35 cellular contexts compared by ENCODE assay signal in genomic region chr9:2523601-2524000, GRCh38.
"Had no signal": no experiment of that assay in that cellular context is flagged by ENCODE, and none has a peak within 500 bp of the region (broad histone marks: within the 10 kb centered on the region; RNA-seq: fewer than 3 reads in every experiment).

No MANE protein-coding gene starts in this region.

- H3K9me3 ChIP-seq: adrenal gland, body of pancreas, esophagus muscularis mucosa, gastrocnemius medialis had no signal

- H3K36me3 ChIP-seq: adrenal gland, esophagus muscularis mucosa, gastrocnemius medialis, WERI-Rb-1 had no signal

- H3K4me3 Mint-ChIP-seq: activated CD4-positive, alpha-beta memory T cell treated with anti-CD3 and anti-CD28 coated beads for 36 hours; activated CD4-positive, alpha-beta T cell treated with anti-CD3 and anti-CD28 coated beads for 36 hours; activated CD4-positive, alpha-beta T cell treated with anti-CD3 and anti-CD28 coated beads, Interleukin-2, amount 10 ng/mL, durations not matched to agents 24 days and 14 days; activated CD8-positive, alpha-beta memory T cell treated with anti-CD3 and anti-CD28 coated beads, Interleukin-2, amount 10 ng/mL, durations not matched to agents 7 days and 5 days; activated CD8-positive, alpha-beta T cell treated with anti-CD3 and anti-CD28 coated beads, Interleukin-2, amount 10 ng/mL, durations not matched to agents 7 days and 5 days; activated naive CD4-positive, alpha-beta T cell treated with anti-CD3 and anti-CD28 coated beads for 36 hours; activated naive CD4-positive, alpha-beta T cell treated with anti-CD3 and anti-CD28 coated beads, Interleukin-2, amount 50 U/mL, for 24 hours; activated naive CD8-positive, alpha-beta T cell treated with anti-CD3 and anti-CD28 coated beads for 36 hours; activated naive CD8-positive, alpha-beta T cell treated with anti-CD3 and anti-CD28 coated beads, Interleukin-2, amount 50 U/mL, for 24 hours; activated T-helper 1 cell treated with anti-CD3 and anti-CD28 coated beads, Interleukin-12 subunit alpha, Interleukin-12 subunit beta, Interleukin-2, Interleukin-4 antibody, amounts not matched to agents 30 ng/mL and 10 ng/mL and 1 ng/mL, durations not matched to agents 14 hours and 24 hours and 36 hours; effector memory CD8-positive, alpha-beta T cell; T-helper 17 cell; T-helper 2 cell treated with Interferon-gamma antibody and Interleukin-4, amounts not matched to agents 5 μg/mL and 100 μg/mL, for 36 hours had no signal

- DNase-seq: activated CD4-positive, alpha-beta memory T cell treated with anti-CD3 and anti-CD28 coated beads for 36 hours; activated CD4-positive, alpha-beta T cell treated with anti-CD3 and anti-CD28 coated beads for 36 hours; activated CD4-positive, alpha-beta T cell treated with anti-CD3 and anti-CD28 coated beads, Interleukin-2, amount 10 ng/mL, durations not matched to agents 24 days and 14 days; activated CD4-positive, CD25-positive, alpha-beta regulatory T cell; activated CD4-positive, CD25-positive, alpha-beta regulatory T cell treated with anti-CD3 and anti-CD28 coated beads, Interleukin-2, amount 50 U/mL, for 72 hours; activated CD8-positive, alpha-beta memory T cell treated with anti-CD3 and anti-CD28 coated beads, Interleukin-2, amount 10 ng/mL, durations not matched to agents 7 days and 5 days; activated CD8-positive, alpha-beta memory T cell treated with anti-CD3 and anti-CD28 coated beads, Interleukin-2, amount 50 U/mL, for 4 hours; activated CD8-positive, alpha-beta T cell treated with anti-CD3 and anti-CD28 coated beads, Interleukin-2, amount 10 ng/mL, durations not matched to agents 7 days and 5 days; activated effector memory CD4-positive, alpha-beta T cell treated with anti-CD3 and anti-CD28 coated beads, Interleukin-2, amount 50 U/mL, for 16 hours; activated naive CD4-positive, alpha-beta T cell treated with anti-CD3 and anti-CD28 coated beads for 36 hours; activated naive CD8-positive, alpha-beta T cell treated with anti-CD3 and anti-CD28 coated beads for 36 hours; activated naive CD8-positive, alpha-beta T cell treated with anti-CD3 and anti-CD28 coated beads, Interleukin-2, amount 50 U/mL, for 24 hours; activated T-cell treated with anti-CD3 and anti-CD28 coated beads, Interleukin-2, amount 50 U/mL, for 1 hour; activated T-cell treated with anti-CD3 and anti-CD28 coated beads, Interleukin-2, amount 50 U/mL, for 48 hours; adrenal gland; amygdala; aorta; caudate nucleus; cortex of kidney; dermis blood vessel endothelial cell; effector CD4-positive, alpha-beta T cell; effector memory CD8-positive, alpha-beta T cell; erythroblast; foreskin keratinocyte; gastrocnemius medialis; T-helper 1 cell; T-helper 17 cell; T1000; WERI-Rb-1 had no signal

- H3K36me3 Mint-ChIP-seq: activated CD4-positive, alpha-beta memory T cell treated with anti-CD3 and anti-CD28 coated beads for 36 hours; activated CD8-positive, alpha-beta memory T cell treated with anti-CD3 and anti-CD28 coated beads, Interleukin-2, amount 10 ng/mL, durations not matched to agents 7 days and 5 days; activated naive CD4-positive, alpha-beta T cell treated with anti-CD3 and anti-CD28 coated beads, Interleukin-2, amount 50 U/mL, for 24 hours; activated naive CD8-positive, alpha-beta T cell treated with anti-CD3 and anti-CD28 coated beads for 36 hours had no signal

- H3K27me3 Mint-ChIP-seq: activated CD4-positive, alpha-beta T cell treated with anti-CD3 and anti-CD28 coated beads, Interleukin-2, amount 10 ng/mL, durations not matched to agents 24 days and 14 days; activated CD8-positive, alpha-beta memory T cell treated with anti-CD3 and anti-CD28 coated beads, Interleukin-2, amount 10 ng/mL, durations not matched to agents 7 days and 5 days; activated naive CD8-positive, alpha-beta T cell treated with anti-CD3 and anti-CD28 coated beads, Interleukin-2, amount 50 U/mL, for 24 hours had no signal

- H3K4me3 ChIP-seq: adrenal gland, body of pancreas, esophagus muscularis mucosa, gastrocnemius medialis had no signal

- H3K27ac ChIP-seq: adrenal gland, body of pancreas, esophagus muscularis mucosa, foreskin keratinocyte, gastrocnemius medialis, WERI-Rb-1 had no signal

- ATAC-seq: activated CD4-positive, alpha-beta T cell treated with anti-CD3 and anti-CD28 coated beads for 36 hours; activated CD8-positive, alpha-beta memory T cell treated with anti-CD3 and anti-CD28 coated beads, Interleukin-2, amount 10 ng/mL, durations not matched to agents 7 days and 5 days; activated CD8-positive, alpha-beta T cell treated with anti-CD3 and anti-CD28 coated beads, Interleukin-2, amount 10 ng/mL, durations not matched to agents 7 days and 5 days; activated naive CD8-positive, alpha-beta T cell treated with anti-CD3 and anti-CD28 coated beads, Interleukin-2, amount 50 U/mL, for 24 hours; body of pancreas; effector memory CD8-positive, alpha-beta T cell; foreskin keratinocyte; gastrocnemius medialis; T-helper 17 cell had no signal

- H3K27ac Mint-ChIP-seq: activated CD4-positive, alpha-beta memory T cell treated with anti-CD3 and anti-CD28 coated beads for 36 hours; activated CD4-positive, alpha-beta T cell treated with anti-CD3 and anti-CD28 coated beads for 36 hours; activated CD4-positive, alpha-beta T cell treated with anti-CD3 and anti-CD28 coated beads, Interleukin-2, amount 10 ng/mL, durations not matched to agents 24 days and 14 days; activated CD8-positive, alpha-beta memory T cell treated with anti-CD3 and anti-CD28 coated beads, Interleukin-2, amount 10 ng/mL, durations not matched to agents 7 days and 5 days; activated CD8-positive, alpha-beta T cell treated with anti-CD3 and anti-CD28 coated beads, Interleukin-2, amount 10 ng/mL, durations not matched to agents 7 days and 5 days; activated naive CD4-positive, alpha-beta T cell treated with anti-CD3 and anti-CD28 coated beads for 36 hours; activated naive CD4-positive, alpha-beta T cell treated with anti-CD3 and anti-CD28 coated beads, Interleukin-2, amount 50 U/mL, for 24 hours; activated naive CD8-positive, alpha-beta T cell treated with anti-CD3 and anti-CD28 coated beads for 36 hours; activated naive CD8-positive, alpha-beta T cell treated with anti-CD3 and anti-CD28 coated beads, Interleukin-2, amount 50 U/mL, for 24 hours; activated T-helper 1 cell treated with anti-CD3 and anti-CD28 coated beads, Interleukin-12 subunit alpha, Interleukin-12 subunit beta, Interleukin-2, Interleukin-4 antibody, amounts not matched to agents 30 ng/mL and 10 ng/mL and 1 ng/mL, durations not matched to agents 14 hours and 24 hours and 36 hours; activated T-helper 2 cell treated with anti-CD3 and anti-CD28 coated beads, Interferon-gamma antibody, Interleukin-2, Interleukin-4, amounts not matched to agents 10 μg/mL and 5 μg/mL and 100 μg/mL, durations not matched to agents 14 hours and 24 hours and 36 hours; effector memory CD8-positive, alpha-beta T cell; T-helper 17 cell; T-helper 2 cell treated with Interferon-gamma antibody and Interleukin-4, amounts not matched to agents 5 μg/mL and 100 μg/mL, for 36 hours had no signal

- H3K27me3 ChIP-seq: adrenal gland, body of pancreas, esophagus muscularis mucosa, foreskin keratinocyte, gastrocnemius medialis had no signal

- H3K4me1 ChIP-seq: adrenal gland, body of pancreas, esophagus muscularis mucosa, foreskin keratinocyte, gastrocnemius medialis had no signal

- H3K4me1 Mint-ChIP-seq: activated CD4-positive, alpha-beta T cell treated with anti-CD3 and anti-CD28 coated beads for 36 hours; activated CD4-positive, alpha-beta T cell treated with anti-CD3 and anti-CD28 coated beads, Interleukin-2, amount 10 ng/mL, durations not matched to agents 24 days and 14 days; activated CD8-positive, alpha-beta memory T cell treated with anti-CD3 and anti-CD28 coated beads, Interleukin-2, amount 10 ng/mL, durations not matched to agents 7 days and 5 days; activated naive CD4-positive, alpha-beta T cell treated with anti-CD3 and anti-CD28 coated beads, Interleukin-2, amount 50 U/mL, for 24 hours; activated naive CD8-positive, alpha-beta T cell treated with anti-CD3 and anti-CD28 coated beads for 36 hours; activated naive CD8-positive, alpha-beta T cell treated with anti-CD3 and anti-CD28 coated beads, Interleukin-2, amount 50 U/mL, for 24 hours; T-helper 17 cell had no signal
